8 cellular contexts compared by ENCODE assay signal in the genomic region with DNA sequence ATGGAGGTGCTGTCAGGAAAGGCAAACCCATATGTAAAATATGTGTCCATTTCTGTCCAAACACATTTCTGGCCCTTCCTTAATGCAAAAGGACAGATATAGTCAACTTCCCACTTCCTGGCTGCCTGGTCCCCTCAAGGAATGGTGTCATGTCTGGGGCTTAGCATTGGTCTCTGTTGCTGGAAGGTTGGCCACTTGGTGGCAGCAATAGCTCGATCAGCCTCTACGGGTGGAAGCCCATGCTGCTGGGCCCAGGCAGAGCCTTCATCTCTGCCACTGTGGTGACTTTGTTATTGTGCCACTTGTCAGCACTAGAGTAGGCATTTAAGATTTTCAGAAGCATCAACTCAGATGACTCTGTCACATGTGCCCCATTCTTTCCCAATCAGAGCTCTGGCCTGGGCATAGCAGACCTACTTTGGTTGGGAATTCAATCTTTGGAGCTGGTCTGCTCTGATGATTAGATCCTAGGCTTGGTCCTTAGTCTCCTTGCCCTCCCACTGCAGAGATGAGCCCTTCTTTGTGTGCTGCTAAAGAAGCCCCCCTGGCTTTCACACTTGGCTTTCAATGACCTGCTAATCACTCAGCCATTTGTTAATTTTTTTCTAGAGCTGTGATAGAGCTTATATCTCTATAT. TPM values are rescaled to one million over a fixed set of nuclear protein-coding genes. Genes with fewer than 3 reads are reported as not detected.
A peak's percentile ranks its signal among the peaks of the same experiment; 100 is the strongest.
DNase-seq lines count a peak whose midpoint lies in the region; ATAC-seq and TF ChIP-seq lines count a peak whose summit lies in the region.

No MANE protein-coding gene starts in this region.

- H3K27me3 ChIP-seq in vagina: no peaks in the 10 kb centered on the region

- no peaks in the 10 kb centered on the region for H3K36me3 Mint-ChIP-seq in nephron (ENCODE audit: low read depth)

- no peak for TF ChIP-seq POLR2A in vagina (IDR thresholded peaks at IDR 0.05)

- H3K4me1 Mint-ChIP-seq in nephron: no peaks in the 10 kb centered on the region

- H3K4me3 Mint-ChIP-seq in nephron: no peak overlapping the region

- H3K27ac Mint-ChIP-seq in nephron: no peak overlapping the region

- TF ChIP-seq CTCF in 22Rv1 (IDR thresholded peaks at IDR 0.05) (peak; percentile 78), GM12865 (IDR thresholded peaks at IDR 0.05; ENCODE audit: insufficient read depth, low read depth, low read length, missing control alignments) (peak; percentile 63), nephron (IDR thresholded peaks at IDR 0.05; ENCODE audit: unreplicated experiment in 3 of 3) (peak; percentile 69 to 88 (median 83)), vagina (IDR thresholded peaks at IDR 0.05) (peak in 2 of 3 experiments; percentile 44 to 54)

- intact Hi-C loops in vagina (cut with DNase I): no loop called here

- H3K4me3 ChIP-seq in GM12865 (ENCODE audit: low read depth, low read length): no peak overlapping the region
- H3K4me3 ChIP-seq in vagina: no peak overlapping the region

- ATAC-seq in HG03135 (IDR thresholded peaks at IDR 0.05; ENCODE audit: unreplicated experiment): peak; percentile 74

- H3K27me3 Mint-ChIP-seq in nephron (ENCODE audit: low read depth): no peaks in the 10 kb centered on the region

- peaks cover 11% of the 10 kb centered on the region for H3K9me3 Mint-ChIP-seq in nephron

- H3K36me3 ChIP-seq in vagina: no peaks in the 10 kb centered on the region

- H3K27ac ChIP-seq in 22Rv1 (no peak overlapping the region), vagina (no peak overlapping the region)

- no peaks in the 10 kb centered on the region for H3K4me1 ChIP-seq in vagina

- DNase-seq in GM12865 (ENCODE audit: low read depth) (peak; percentile 60), NCI-H526 (lab: John Stamatoyannopoulos, UW) (peak; percentile 35 to 83), activated T-cell treated with anti-CD3 and anti-CD28 coated beads for 48 hours (ENCODE audit: low read depth) (peak; percentile 21), fibroblast of peridontal ligament (ENCODE audit: extremely low read depth) (peak; percentile 47), vagina (ENCODE audit: extremely low spot score in 2 of 2) (no peak)

- H3K9me3 ChIP-seq in vagina: no peaks in the 10 kb centered on the region

RNA-seq across cellular contexts. Expression of gene SPSB4, which starts 51.0 kb away (rescaled TPM):
- 0.98 TPM for total RNA-seq in vagina

RNA-seq across cellular contexts. Expression of gene SLC25A36, which starts 58.5 kb away (rescaled TPM):
- 56.0 TPM for total RNA-seq in vagina

Comparison
In these comparisons a context has a peak if more than half of its experiments do, and no peak if none do; other contexts are left out.
1. DNase-seq: peak in GM12865 (single experiment), NCI-H526 (2 of 2), activated T-cell treated with anti-CD3 and anti-CD28 coated beads for 48 hours (single experiment) and fibroblast of peridontal ligament (single experiment); none in vagina (0 of 2).
2. Peak in every context shown above with its lines, with median percentiles within 50 percentile points of each other: CTCF ChIP-seq.